8 cellular contexts compared by ENCODE assay signal in genomic region chr10:13784067-13784466, GRCh38.
A peak's percentile ranks its signal among the peaks of the same experiment; 100 is the strongest.
DNase-seq lines count a peak whose midpoint lies in the region; ATAC-seq and TF ChIP-seq lines count a peak whose summit lies in the region.

No MANE protein-coding gene starts in this region.

- POLR2A ChIA-PET in activated CD4-positive, alpha-beta memory T cell treated with anti-CD3 and anti-CD28 coated beads, Interleukin-2, amount 10 ng/mL, durations not matched to agents 7 days and 5 days (lab: Charles Lee): interaction anchor here (2.0 kb wide), 1 partner anchor 401 kb away, joined by 15 read pairs; no protein-coding TSS in a partner anchor

- H3K4me1 Mint-ChIP-seq in activated CD4-positive, alpha-beta memory T cell treated with anti-CD3 and anti-CD28 coated beads, Interleukin-2, amount 10 ng/mL, durations not matched to agents 7 days and 5 days: peaks cover 29% of the 10 kb centered on the region

- no peaks in the 10 kb centered on the region for H3K9me3 ChIP-seq in OCI-LY3 (ENCODE audit: insufficient read depth, low read length)

- H3K27ac Mint-ChIP-seq in activated CD4-positive, alpha-beta memory T cell treated with anti-CD3 and anti-CD28 coated beads, Interleukin-2, amount 10 ng/mL, durations not matched to agents 7 days and 5 days: no peak overlapping the region

- DNase-seq in 8988T (peak; percentile 29), GM06990 (ENCODE audit: extremely low read depth, insufficient read length) (no peak), epithelial cell of esophagus (ENCODE audit: low read depth) (peak; percentile 41), OCI-M1 (lab: John Stamatoyannopoulos, UW) (no peak), NCI-H187 treated with DMSO at 0.1 percent for 48 hours (lab: John Stamatoyannopoulos, UW) (no peak)
- no peak for DNase-seq in activated CD4-positive, alpha-beta memory T cell treated with anti-CD3 and anti-CD28 coated beads, Interleukin-2, amount 10 ng/mL, durations not matched to agents 7 days and 5 days

- TF ChIP-seq CTCF in GM06990 (IDR thresholded peaks at IDR 0.05; ENCODE audit: insufficient read depth, low read length, poor library complexity, severe bottlenecking) (peak; percentile 67), OCI-LY3 (IDR thresholded peaks at IDR 0.05; ENCODE audit: low read depth, low read length) (peak; percentile 55), epithelial cell of esophagus (IDR thresholded peaks at IDR 0.05; ENCODE audit: insufficient read depth, low read depth, low read length, missing control alignments) (peak; percentile 37)

- ATAC-seq in GM21447 (IDR thresholded peaks at IDR 0.05; ENCODE audit: unreplicated experiment): no peak

- H3K27me3 ChIP-seq in GM06990 (replicated peaks; ENCODE audit: control insufficient read depth, insufficient read depth, low read length) (no peaks in the 10 kb centered on the region), OCI-LY3 (ENCODE audit: low read depth, low read length) (no peaks in the 10 kb centered on the region)

- no peak overlapping the region for H3K4me2 ChIP-seq in OCI-LY3 (ENCODE audit: low read length)

- no peaks in the 10 kb centered on the region for H3K36me3 Mint-ChIP-seq in activated CD4-positive, alpha-beta memory T cell treated with anti-CD3 and anti-CD28 coated beads, Interleukin-2, amount 10 ng/mL, durations not matched to agents 7 days and 5 days (ENCODE audit: low read depth)

- H4K20me1 ChIP-seq in OCI-LY3 (ENCODE audit: insufficient read depth, low read length): no peaks in the 10 kb centered on the region

- H3K4me3 ChIP-seq in GM06990 (replicated peaks; ENCODE audit: low read depth, low read length): no peak overlapping the region
- H3K4me3 ChIP-seq in OCI-LY3 (ENCODE audit: low read length): no peak overlapping the region
- no peak overlapping the region for H3K4me3 ChIP-seq in epithelial cell of esophagus (ENCODE audit: low read length)

- no peak overlapping the region for H2AFZ ChIP-seq in OCI-LY3 (ENCODE audit: low read depth, low read length)

- no peak overlapping the region for H3K9ac ChIP-seq in OCI-LY3 (ENCODE audit: low read length)

- peaks cover 41% of the 10 kb centered on the region for H3K4me1 ChIP-seq in OCI-LY3 (ENCODE audit: low read length)

- CTCF ChIA-PET in activated CD4-positive, alpha-beta memory T cell treated with anti-CD3 and anti-CD28 coated beads, Interleukin-2, amount 10 ng/mL, durations not matched to agents 7 days and 5 days (lab: Charles Lee): interaction anchor here (0.6 to 1.7 kb wide), 7 partner anchors 11 to 1108 kb away, joined by 3 to 6 read pairs (median 4); no protein-coding TSS in a partner anchor

- no peak overlapping the region for H3K27ac ChIP-seq in OCI-LY3 (ENCODE audit: low read length)

- H3K4me3 Mint-ChIP-seq in activated CD4-positive, alpha-beta memory T cell treated with anti-CD3 and anti-CD28 coated beads, Interleukin-2, amount 10 ng/mL, durations not matched to agents 7 days and 5 days: no peak overlapping the region

- no peaks in the 10 kb centered on the region for H3K27me3 Mint-ChIP-seq in activated CD4-positive, alpha-beta memory T cell treated with anti-CD3 and anti-CD28 coated beads, Interleukin-2, amount 10 ng/mL, durations not matched to agents 7 days and 5 days

- H3K79me2 ChIP-seq in OCI-LY3 (ENCODE audit: low read length): no peaks in the 10 kb centered on the region

- no peaks in the 10 kb centered on the region for H3K9me3 Mint-ChIP-seq in activated CD4-positive, alpha-beta memory T cell treated with anti-CD3 and anti-CD28 coated beads, Interleukin-2, amount 10 ng/mL, durations not matched to agents 7 days and 5 days

- H3K36me3 ChIP-seq in GM06990 (ENCODE audit: control insufficient read depth, insufficient read depth, low read length) (no peaks in the 10 kb centered on the region), OCI-LY3 (replicated peaks; ENCODE audit: low read depth, low read length) (no peaks in the 10 kb centered on the region)

Comparison
In these comparisons a context has a peak if more than half of its experiments do, and no peak if none do; other contexts are left out.
1. DNase-seq: peak in 8988T (single experiment) and epithelial cell of esophagus (single experiment); none in GM06990 (single experiment), activated CD4-positive, alpha-beta memory T cell treated with anti-CD3 and anti-CD28 coated beads, Interleukin-2, amount 10 ng/mL, durations not matched to agents 7 days and 5 days (single experiment), OCI-M1 (single experiment) and NCI-H187 treated with DMSO at 0.1 percent for 48 hours (single experiment).
2. Peak in every context shown above with its lines, with median percentiles within 50 percentile points of each other: CTCF ChIP-seq.